ENCODE assay signal across 17 cellular contexts in genomic region chr2:187054501-187055319, GRCh38.
DNase-seq lines count a peak whose midpoint lies in the region; ATAC-seq, FAIRE-seq and TF ChIP-seq lines count a peak whose summit lies in the region.
"Had no signal": no experiment of that assay in that cellular context is flagged by ENCODE, and none has a peak within 500 bp of the region (broad histone marks: within the 10 kb centered on the region; RNA-seq: fewer than 3 reads in every experiment).

No MANE protein-coding gene starts in this region.

- no peak overlapping the region for H3K27ac ChIP-seq in K562 (ENCODE audit: extremely low read depth, low read depth, low read length)
- H3K27ac ChIP-seq: left ventricle myocardium inferior, prostate gland, SJCRH30, vagina had no signal

- no peaks in the 10 kb centered on the region for H3K9me1 ChIP-seq in K562 (ENCODE audit: control insufficient read depth, insufficient read depth, low read length)

- ATAC-seq in HG03520 (IDR thresholded peaks at IDR 0.05; ENCODE audit: unreplicated experiment) (peak; percentile 32), K562 (peak; percentile 76)

- no peak overlapping the region for H2AFZ ChIP-seq in K562 (ENCODE audit: low read depth, low read length)

- no peak for TF ChIP-seq EP300 in K562 (IDR thresholded peaks at IDR 0.05; ENCODE audit: low read length)

- H3K79me2 ChIP-seq in K562 (ENCODE audit: control insufficient read depth, insufficient read depth, low read length), result no peaks in the 10 kb centered on the region

- H3K4me2 ChIP-seq in K562 (ENCODE audit: insufficient read depth, low read length), result no peak overlapping the region

- intact Hi-C loops in K562 (cut with micrococcal nuclease), result no loop called here

- H3K4me1 ChIP-seq in K562 (replicated peaks in 1 of 2; ENCODE audit: control insufficient read depth in 2 of 2, insufficient read depth in 2 of 2, low read length in 2 of 2), result no peaks in the 10 kb centered on the region
- H3K4me1 ChIP-seq: left ventricle myocardium inferior, prostate gland, vagina had no signal

- H3K4me3 ChIP-seq in K562, result no peak overlapping the region
- H3K4me3 ChIP-seq: left ventricle myocardium inferior, prostate gland, SJCRH30, vagina had no signal

- FAIRE-seq in K562 (lab: Jason Lieb, UNC), result no peak

- H3K36me3 ChIP-seq in K562 (ENCODE audit: control insufficient read depth, insufficient read depth, low read length), result no peaks in the 10 kb centered on the region
- H3K36me3 ChIP-seq: left ventricle myocardium inferior, prostate gland, SJCRH30, vagina had no signal

- POLR2A ChIA-PET in K562 (lab: Yijun Ruan, JAX), result interaction anchor here (0.5 to 0.9 kb wide), 2 partner anchors 13 to 103 kb away, joined by 3 read pairs; no protein-coding TSS in a partner anchor

- H3K9ac ChIP-seq in K562 (ENCODE audit: insufficient read depth in 1 of 2, low read depth in 2 of 2, low read length in 2 of 2), result no peak overlapping the region

- in situ Hi-C loops in K562 (cut with MboI), result no loop called here

- DNase-seq in K562 (ENCODE audit: extremely low read depth in 1 of 4, low spot score in 3 of 4) (peak in 1 of 4 experiments; percentile 17), lung microvascular endothelial cell (ENCODE audit: low read depth in 2 of 2) (peak; percentile 16 to 33), NCI-H187 (lab: John Stamatoyannopoulos, UW) (no peak), COLO668 (lab: John Stamatoyannopoulos, UW; ENCODE audit: unreplicated experiment) (no peak)
- DNase-seq in effector CD8-positive, alpha-beta T cell (lab: John Stamatoyannopoulos, UW), result no peak
- no peak for DNase-seq in stimulated activated CD4-positive, alpha-beta T cell treated with anti-CD3 and anti-CD28 coated beads, Interleukin-1b, Interleukin-23, amount 100 ng/mL, for 48 hours
- DNase-seq: activated CD4-positive, alpha-beta T cell treated with anti-CD3 and anti-CD28 coated beads for 4 hours; activated naive CD4-positive, alpha-beta T cell treated with anti-CD3 and anti-CD28 coated beads, Interleukin-2, amount 50 U/mL, for 16 hours; COR-L47; GF-D8; left ventricle myocardium inferior; naive B cell had no signal

- no peak for TF ChIP-seq RAD21 in K562 (CRISPR knock-in tag; conservative IDR thresholded peaks at IDR 0.05 in 1 of 2, IDR thresholded peaks at IDR 0.05 in 1 of 2)

- CTCF ChIA-PET in K562 (lab: Yijun Ruan, JAX; ENCODE audit: low intra/inter-chr PET ratio), result no interaction called here

- TF ChIP-seq POLR2A in K562 (conservative IDR thresholded peaks at IDR 0.05), result no peak

- 24% methylated on average over 5 of the region's 5 CpGs for WGBS in K562 (ENCODE audit: insufficient coverage, low coverage, missing lambda C conversion rate)

- no peaks in the 10 kb centered on the region for H4K20me1 ChIP-seq in K562 (replicated peaks; ENCODE audit: control insufficient read depth, insufficient read depth, low read length)

- TF ChIP-seq CTCF in GM12873 (IDR thresholded peaks at IDR 0.05; ENCODE audit: insufficient read depth, low read depth, low read length, missing control alignments) (peak; percentile 32), K562 (IDR thresholded peaks at IDR 0.05 in 2 of 3, conservative IDR thresholded peaks at IDR 0.05 in 1 of 3; ENCODE audit: insufficient read depth in 2 of 3, low read depth in 1 of 3, low read length in 3 of 3) (peak; percentile 8 to 23 (median 18); a peak in 2 of 6 replicates)

- no peaks in the 10 kb centered on the region for H3K27me3 ChIP-seq in K562 (ENCODE audit: control insufficient read depth in 2 of 2, insufficient read depth in 2 of 2, low read length in 2 of 2)
- H3K27me3 ChIP-seq: SJCRH30, vagina had no signal

- BruUV-seq in K562 (replicated peaks; lab: Mats Ljungman, UMichigan), result no TSS peak

- 0 out of 2 replicates have a peak, but pooled peaks cover 1% of the 10 kb centered on the region for H3K9me3 ChIP-seq in K562 (replicated peaks; ENCODE audit: control insufficient read depth, insufficient read depth, low read depth, low read length)
- H3K9me3 ChIP-seq: prostate gland, vagina had no signal

TF ChIP-seq in K562, 482 proteins besides CTCF, POLR2A, EP300 and RAD21 (continues in another document):
- TF ChIP-seq ZNF212 (CRISPR knock-in tag; IDR thresholded peaks at IDR 0.05) (no peak), C11orf30 (IDR thresholded peaks at IDR 0.05; ENCODE audit: low read depth) (no peak), CEBPZ (IDR thresholded peaks at IDR 0.05; ENCODE audit: borderline replicate concordance, low read depth, low read length) (no peak), TFAM (CRISPR knock-in tag; conservative IDR thresholded peaks at IDR 0.05) (no peak), KLF13 (tag; IDR thresholded peaks at IDR 0.05; ENCODE audit: borderline replicate concordance, low read depth) (no peak), RFX7 (CRISPR knock-in tag; IDR thresholded peaks at IDR 0.05) (no peak), ATF2 (CRISPR knock-in tag; IDR thresholded peaks at IDR 0.05) (no peak), AFF4 (CRISPR knock-in tag; IDR thresholded peaks at IDR 0.05) (no peak), ZNF445 (CRISPR knock-in tag; IDR thresholded peaks at IDR 0.05; ENCODE audit: low read depth) (no peak), ZNF644 (tag; IDR thresholded peaks at IDR 0.05; ENCODE audit: low read depth) (no peak), KAT2B (IDR thresholded peaks at IDR 0.05; ENCODE audit: low read depth, low read length) (no peak), GTF2F1 (IDR thresholded peaks at IDR 0.05; ENCODE audit: low read depth, low read length) (no peak), PHF8 (IDR thresholded peaks at IDR 0.05; ENCODE audit: borderline replicate concordance, low read length) (no peak)

Comparison
In these comparisons a context has a peak if more than half of its experiments do, and no peak if none do; other contexts are left out.
1. DNase-seq: peak in lung microvascular endothelial cell (2 of 2); none in NCI-H187 (0 of 2), effector CD8-positive, alpha-beta T cell (single experiment), stimulated activated CD4-positive, alpha-beta T cell treated with anti-CD3 and anti-CD28 coated beads, Interleukin-1b, Interleukin-23, amount 100 ng/mL, for 48 hours (single experiment) and COLO668 (single experiment).